Comparison of ENCODE assay signal across 8 cellular contexts in genomic region chr14:71720978-71721624, GRCh38.
DNase-seq lines count a peak whose midpoint lies in the region; ATAC-seq and TF ChIP-seq lines count a peak whose summit lies in the region.

No MANE protein-coding gene starts in this region.

- no peak overlapping the region for H3K4me3 Mint-ChIP-seq in natural killer cell treated with Interleukin-12 subunit alpha and Interleukin-12 subunit beta and Interleukin-15 and Interleukin-18, amount 100 ng/mL, for 72 hours

- H3K4me1 ChIP-seq in SJCRH30: peaks cover 8% of the 10 kb centered on the region

- no peak overlapping the region for H3K4me3 ChIP-seq in SJCRH30

- H3K9me3 ChIP-seq in SJCRH30 (replicated peaks): no peaks in the 10 kb centered on the region

- H3K27ac ChIP-seq in SJCRH30: no peak overlapping the region

- H3K36me3 ChIP-seq in SJCRH30: no peaks in the 10 kb centered on the region

- H3K27me3 ChIP-seq in SJCRH30: no peaks in the 10 kb centered on the region

- H3K36me3 Mint-ChIP-seq in natural killer cell treated with Interleukin-12 subunit alpha and Interleukin-12 subunit beta and Interleukin-15 and Interleukin-18, amount 100 ng/mL, for 72 hours: peaks cover 12% of the 10 kb centered on the region

- no peak overlapping the region for H3K27ac Mint-ChIP-seq in natural killer cell treated with Interleukin-12 subunit alpha and Interleukin-12 subunit beta and Interleukin-15 and Interleukin-18, amount 100 ng/mL, for 72 hours

- no peaks in the 10 kb centered on the region for H3K27me3 Mint-ChIP-seq in natural killer cell treated with Interleukin-12 subunit alpha and Interleukin-12 subunit beta and Interleukin-15 and Interleukin-18, amount 100 ng/mL, for 72 hours

- peak; percentile 38 for DNase-seq in NCI-H2171 treated with DMSO at 0.1 percent for 48 hours (lab: John Stamatoyannopoulos, UW)
- no peak for DNase-seq in NCI-H2171 (lab: John Stamatoyannopoulos, UW)
- peak; percentile 20 for DNase-seq in HuH-7.5 (ENCODE audit: low spot score)
- DNase-seq in SJCRH30: peak; percentile 57 to 84
- DNase-seq in erythroblast (lab: John Stamatoyannopoulos, UW): peak; percentile 60 to 72
- DNase-seq in natural killer cell treated with Interleukin-12 subunit alpha and Interleukin-12 subunit beta and Interleukin-15 and Interleukin-18, amount 100 ng/mL, for 72 hours (ENCODE audit: low spot score): no peak
- DNase-seq in effector CD4-positive, alpha-beta T cell: no peak
- no peak for DNase-seq in NCI-H1930 (lab: John Stamatoyannopoulos, UW)

- peak; percentile 65 to 68 for ATAC-seq in natural killer cell treated with Interleukin-12 subunit alpha and Interleukin-12 subunit beta and Interleukin-15 and Interleukin-18, amount 100 ng/mL, for 72 hours

- H3K9me3 Mint-ChIP-seq in natural killer cell treated with Interleukin-12 subunit alpha and Interleukin-12 subunit beta and Interleukin-15 and Interleukin-18, amount 100 ng/mL, for 72 hours: no peaks in the 10 kb centered on the region

- TF ChIP-seq POLR2A in erythroblast (IDR thresholded peaks at IDR 0.05; ENCODE audit: low read length): no peak

- H3K4me1 Mint-ChIP-seq in natural killer cell treated with Interleukin-12 subunit alpha and Interleukin-12 subunit beta and Interleukin-15 and Interleukin-18, amount 100 ng/mL, for 72 hours (ENCODE audit: low read depth in 2 of 2): peaks cover 4 to 18% of the 10 kb centered on the region in 2 donors

Comparison
In these comparisons a context has a peak if more than half of its experiments do, and no peak if none do; other contexts are left out.
1. DNase-seq: peak in NCI-H2171 treated with DMSO at 0.1 percent for 48 hours (single experiment), HuH-7.5 (single experiment), SJCRH30 (2 of 2) and erythroblast (2 of 2); none in NCI-H2171 (single experiment), natural killer cell treated with Interleukin-12 subunit alpha and Interleukin-12 subunit beta and Interleukin-15 and Interleukin-18, amount 100 ng/mL, for 72 hours (single experiment), effector CD4-positive, alpha-beta T cell (single experiment) and NCI-H1930 (0 of 2).